Comparison of ENCODE assay signal across 9 cellular contexts in genomic region chr11:12111482-12112149, GRCh38. TPM values are rescaled to one million over a fixed set of nuclear protein-coding genes. Genes with fewer than 3 reads are reported as not detected.
DNase-seq lines count a peak whose midpoint lies in the region; ATAC-seq, FAIRE-seq and TF ChIP-seq lines count a peak whose summit lies in the region.
"Had no signal": no experiment of that assay in that cellular context is flagged by ENCODE, and none has a peak within 500 bp of the region (broad histone marks: within the 10 kb centered on the region; RNA-seq: fewer than 3 reads in every experiment).

No MANE protein-coding gene starts in this region.

- no TSS peak for BruUV-seq in Panc1 (replicated peaks; lab: Mats Ljungman, UMichigan)

- H3K36me3 ChIP-seq in CD8-positive, alpha-beta memory T cell (ENCODE audit: insufficient read depth, low read length): no peaks in the 10 kb centered on the region
- H3K36me3 ChIP-seq in Panc1 (ENCODE audit: control insufficient read depth, insufficient read depth, low read length) (0 out of 2 replicates have a peak, but pooled peaks cover 2% of the 10 kb centered on the region), esophagus muscularis mucosa (no peaks in the 10 kb centered on the region), neural progenitor cell (no peaks in the 10 kb centered on the region)

- no peaks in the 10 kb centered on the region for H3K9me3 Mint-ChIP-seq in CD8-positive, alpha-beta memory T cell
- H3K9me3 Mint-ChIP-seq in neural progenitor cell: no peaks in the 10 kb centered on the region
- H3K9me3 Mint-ChIP-seq: activated B cell treated with CpG ODN at 0.5 μM for 24 hours had no signal

- CTCF ChIA-PET in CD8-positive, alpha-beta memory T cell (lab: Charles Lee): interaction anchor here (3.6 kb wide), 1 partner anchor 125 kb away, joined by 13 read pairs; no protein-coding TSS in a partner anchor
- CTCF ChIA-PET in Panc1 (lab: Charles Lee): interaction anchor here (0.7 kb wide), 1 partner anchor 124 kb away, joined by 7 read pairs; no protein-coding TSS in a partner anchor

- in situ Hi-C loops in Panc1 (cut with HindIII; ENCODE audit: low pct_unique_long_range_greater_than_20kb, low sequenced_read_pairs): no loop called here

- no peak for TF ChIP-seq POLR2A in esophagus muscularis mucosa (IDR thresholded peaks at IDR 0.05; ENCODE audit: low read depth)

- peak; percentile 6; the same call in 1 of the 2 replicates for ATAC-seq in Panc1
- ATAC-seq in GM18870 (IDR thresholded peaks at IDR 0.05; ENCODE audit: unreplicated experiment): no peak

- intact Hi-C loops in Panc1 (cut with micrococcal nuclease; ENCODE audit: unreplicated experiment) (loop anchor here (5.0 kb wide), 1 partner anchor 64 kb away; no protein-coding TSS in a partner anchor), esophagus muscularis mucosa (cut with DNase I) (loop anchor here (5.0 kb wide), 1 partner anchor 126 kb away; no protein-coding TSS in a partner anchor)

- H3K4me3 Mint-ChIP-seq in CD8-positive, alpha-beta memory T cell: peak overlapping the region; percentile 63 to 85 (median 78)
- H3K4me3 Mint-ChIP-seq in neural progenitor cell: peak overlapping the region; percentile 79

- H3K9me3 ChIP-seq in CD8-positive, alpha-beta memory T cell (ENCODE audit: low read length): no peaks in the 10 kb centered on the region
- H3K9me3 ChIP-seq in Panc1 (ENCODE audit: control insufficient read depth, insufficient read depth, low read depth, low read length): no peaks in the 10 kb centered on the region
- no peaks in the 10 kb centered on the region for H3K9me3 ChIP-seq in esophagus muscularis mucosa
- no peaks in the 10 kb centered on the region for H3K9me3 ChIP-seq in neural progenitor cell (ENCODE audit: low read depth)

- peak overlapping the region; percentile 83 for H3K4me2 ChIP-seq in neural progenitor cell

- peaks cover 20 to 43% (median 40%) of the 10 kb centered on the region in 3 donors for H3K4me1 Mint-ChIP-seq in CD8-positive, alpha-beta memory T cell
- H3K4me1 Mint-ChIP-seq in neural progenitor cell: peaks cover 8% of the 10 kb centered on the region

- H3K79me2 ChIP-seq in neural progenitor cell (ENCODE audit: low read depth): no peaks in the 10 kb centered on the region

- H3K36me3 Mint-ChIP-seq in CD8-positive, alpha-beta memory T cell: peaks cover 0 to 3% (median 0%) of the 10 kb centered on the region in 3 donors
- H3K36me3 Mint-ChIP-seq in neural progenitor cell: no peaks in the 10 kb centered on the region

- H3K4me3 ChIP-seq in CD8-positive, alpha-beta memory T cell (ENCODE audit: low read length): peak overlapping the region; percentile 47
- H3K4me3 ChIP-seq in Panc1 (ENCODE audit: low read depth in 2 of 2, low read length in 2 of 2) (peak overlapping the region; percentile 75 to 91), esophagus muscularis mucosa (peak overlapping the region; percentile 65 to 97 (median 88)), neural progenitor cell (peak overlapping the region; percentile 44)

- no peaks in the 10 kb centered on the region for H3K27me3 Mint-ChIP-seq in CD8-positive, alpha-beta memory T cell
- peaks cover 23% of the 10 kb centered on the region for H3K27me3 Mint-ChIP-seq in neural progenitor cell (ENCODE audit: insufficient read depth, low read depth)

- no peak overlapping the region for H3K9ac ChIP-seq in neural progenitor cell

- H3K27ac Mint-ChIP-seq in CD8-positive, alpha-beta memory T cell: peak overlapping the region in 4 of 8 donors; percentile 12 to 88 (median 60)
- no peak overlapping the region for H3K27ac Mint-ChIP-seq in neural progenitor cell
- H3K27ac Mint-ChIP-seq: activated B cell treated with CpG ODN at 0.5 μM for 24 hours had no signal

- peaks cover 17% of the 10 kb centered on the region for H3K4me1 ChIP-seq in CD8-positive, alpha-beta memory T cell (ENCODE audit: insufficient read depth, low read length)
- H3K4me1 ChIP-seq in Panc1 (ENCODE audit: control insufficient read depth, insufficient read depth, low read length) (peaks cover 26% of the 10 kb centered on the region), esophagus muscularis mucosa (peaks cover 31 to 66% (median 55%) of the 10 kb centered on the region in 4 donors), neural progenitor cell (peaks cover 8% of the 10 kb centered on the region)

- POLR2A ChIA-PET in CD8-positive, alpha-beta memory T cell (lab: Charles Lee): no interaction called here
- POLR2A ChIA-PET in Panc1 (lab: Charles Lee): no interaction called here

- DNase-seq in CD8-positive, alpha-beta memory T cell: no peak
- DNase-seq in Panc1 (ENCODE audit: low read depth, low spot score): no peak
- no peak for DNase-seq in esophagus muscularis mucosa (ENCODE audit: extremely low spot score)
- peak; percentile 24 for DNase-seq in neural progenitor cell (ENCODE audit: low spot score)
- DNase-seq in NOMO-1 treated with dmso at 0.1 percent for 144 hours (lab: John Stamatoyannopoulos, UW; ENCODE audit: unreplicated experiment): no peak
- DNase-seq in D721Med (ENCODE audit: insufficient read length, low spot score): no peak
- no peak for DNase-seq in GM19239 (ENCODE audit: insufficient read length, low spot score)
- DNase-seq: activated B cell treated with CpG ODN at 0.5 μM for 24 hours had no signal

- WGBS in esophagus muscularis mucosa: 41% methylated on average over 9 of the region's 13 CpGs

- FAIRE-seq in D721Med (lab: Jason Lieb, UNC) (no peak), GM19239 (lab: Jason Lieb, UNC) (no peak)

- no peaks in the 10 kb centered on the region for H3K27me3 ChIP-seq in CD8-positive, alpha-beta memory T cell (ENCODE audit: insufficient read depth, low read length, poor library complexity, severe bottlenecking)
- H3K27me3 ChIP-seq in Panc1 (ENCODE audit: control insufficient read depth, insufficient read depth, low read length): no peaks in the 10 kb centered on the region
- H3K27me3 ChIP-seq in esophagus muscularis mucosa: no peaks in the 10 kb centered on the region
- H3K27me3 ChIP-seq in neural progenitor cell: peaks cover 43% of the 10 kb centered on the region

- H3K27ac ChIP-seq in CD8-positive, alpha-beta memory T cell (ENCODE audit: low read depth, low read length): peak overlapping the region; percentile 16
- peak overlapping the region; percentile 67 for H3K27ac ChIP-seq in Panc1 (ENCODE audit: low read length)
- H3K27ac ChIP-seq in esophagus muscularis mucosa (replicated peaks in 1 of 4): peak overlapping the region; percentile 92 to 98 (median 97)
- no peak overlapping the region for H3K27ac ChIP-seq in neural progenitor cell

- H2AFZ ChIP-seq in neural progenitor cell (replicated peaks): peak overlapping the region; percentile 47

- H4K20me1 ChIP-seq in neural progenitor cell (ENCODE audit: low read depth): peaks cover 6% of the 10 kb centered on the region

- no peak for TF ChIP-seq EP300 in esophagus muscularis mucosa (IDR thresholded peaks at IDR 0.05)

- TF ChIP-seq CTCF in Panc1 (IDR thresholded peaks at IDR 0.05) (no peak), esophagus muscularis mucosa (IDR thresholded peaks at IDR 0.05) (no peak), neural progenitor cell (IDR thresholded peaks at IDR 0.05) (no peak), D721Med (IDR thresholded peaks at IDR 0.05; ENCODE audit: insufficient read depth, missing control alignments) (no peak)

- H3F3A ChIP-seq in neural progenitor cell (ENCODE audit: low read depth): peaks cover 10% of the 10 kb centered on the region

RNA-seq across cellular contexts. Expression of gene MICAL2, which starts 1.2 kb away (rescaled TPM):
- 100 to 1,000 TPM; 146 to 147 TPM for total RNA-seq in CD8-positive, alpha-beta memory T cell
- polyA plus RNA-seq in CD8-positive, alpha-beta memory T cell: 32.4 TPM
- 199 TPM for total RNA-seq in Panc1 (2021; ENCODE audit: unreplicated experiment)
- 183 TPM for polyA plus RNA-seq in Panc1 (2012; ENCODE audit: insufficient read length)
- 100 to 1,000 TPM; 195 to 499 (median 259) TPM for total RNA-seq in esophagus muscularis mucosa
- total RNA-seq in neural progenitor cell (ENCODE audit: low replicate concordance): 0.60 and 0.68 TPM in 2 replicates

Comparison
In these comparisons a context has a peak if more than half of its experiments do, and no peak if none do; other contexts are left out.
1. RNA of gene MICAL2, which starts 1.2 kb away (total RNA-seq): 195 to 499 TPM in esophagus muscularis mucosa, 199 TPM in Panc1 (single experiment) and 146 to 147 TPM in CD8-positive, alpha-beta memory T cell; 0.60 to 0.68 TPM in neural progenitor cell; every median in the first group is over 10 times any median in the second.
2. Peak in every context shown above with its lines, with median percentiles within 50 percentile points of each other: H3K4me3 ChIP-seq.